1 cellular context compared by ENCODE assay signal in the genomic region with DNA sequence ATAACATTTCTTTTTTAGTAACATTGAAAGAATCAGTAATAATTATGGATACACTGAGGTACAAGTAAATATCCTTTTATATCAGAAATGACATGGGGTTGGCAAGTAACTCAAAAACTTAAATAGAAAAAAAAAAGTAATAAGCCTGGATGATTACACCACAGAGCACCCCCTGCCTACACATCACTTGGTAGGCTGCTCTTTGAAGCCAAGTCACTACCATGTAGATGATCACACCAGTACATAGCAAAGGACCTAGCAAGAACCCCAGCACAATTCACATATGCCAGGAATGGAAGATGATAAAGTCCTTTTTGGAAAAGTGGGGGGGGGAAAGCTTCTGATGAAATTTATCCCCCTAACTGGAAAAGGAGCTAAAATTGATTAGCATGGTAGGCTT.
TF ChIP-seq lines count a peak whose summit lies in the region.

No MANE protein-coding gene starts in this region.

TF ChIP-seq in IMR-90, 13 proteins besides CTCF, POLR2A, EP300 and RAD21:
- TF ChIP-seq, protein P1, sequence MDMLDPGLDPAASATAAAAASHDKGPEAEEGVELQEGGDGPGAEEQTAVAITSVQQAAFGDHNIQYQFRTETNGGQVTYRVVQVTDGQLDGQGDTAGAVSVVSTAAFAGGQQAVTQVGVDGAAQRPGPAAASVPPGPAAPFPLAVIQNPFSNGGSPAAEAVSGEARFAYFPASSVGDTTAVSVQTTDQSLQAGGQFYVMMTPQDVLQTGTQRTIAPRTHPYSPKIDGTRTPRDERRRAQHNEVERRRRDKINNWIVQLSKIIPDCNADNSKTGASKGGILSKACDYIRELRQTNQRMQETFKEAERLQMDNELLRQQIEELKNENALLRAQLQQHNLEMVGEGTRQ (IDR thresholded peaks at IDR 0.05; ENCODE audit: low read depth, low read length), result no peak
- TF ChIP-seq NFE2L2 (IDR thresholded peaks at IDR 0.05; ENCODE audit: low read depth, low read length), result no peak
- no peak for TF ChIP-seq MAZ (IDR thresholded peaks at IDR 0.05; ENCODE audit: borderline replicate concordance, low read depth, low read length)
- no peak for TF ChIP-seq CHD1 (IDR thresholded peaks at IDR 0.05; ENCODE audit: low read depth, low read length)
- no peak for TF ChIP-seq RFX5 (IDR thresholded peaks at IDR 0.05; ENCODE audit: low read depth, low read length)
- no peak for TF ChIP-seq MAFK (IDR thresholded peaks at IDR 0.05; ENCODE audit: low read depth, low read length)
- no peak for TF ChIP-seq RCOR1 (IDR thresholded peaks at IDR 0.05; ENCODE audit: insufficient replicate concordance, low read length)
- TF ChIP-seq FOS (IDR thresholded peaks at IDR 0.05; ENCODE audit: low read depth, low read length), result no peak
- no peak for TF ChIP-seq CEBPB (IDR thresholded peaks at IDR 0.05; ENCODE audit: low read depth, low read length)
